Comparison of ENCODE assay signal across 17 cellular contexts in genomic region chr22:47146941-47147340, GRCh38.
DNase-seq lines count a peak whose midpoint lies in the region; ATAC-seq, FAIRE-seq and TF ChIP-seq lines count a peak whose summit lies in the region.
"Had no signal": no experiment of that assay in that cellular context is flagged by ENCODE, and none has a peak within 500 bp of the region (broad histone marks: within the 10 kb centered on the region; RNA-seq: fewer than 3 reads in every experiment).

No MANE protein-coding gene starts in this region.

- H3K27ac ChIP-seq in SK-N-SH (ENCODE audit: low read depth in 2 of 2, low read length in 1 of 2) (no peak overlapping the region), kidney (ENCODE audit: low read depth in 2 of 2, low read length in 2 of 2) (no peak overlapping the region)
- H3K27ac ChIP-seq: GM23248, KMS-11 had no signal

- H3K4me3 ChIP-seq in SK-N-SH (ENCODE audit: low read depth in 2 of 2, low read length in 1 of 2) (no peak overlapping the region), LNCaP clone FGC (ENCODE audit: low read depth, low read length) (no peak overlapping the region), kidney (ENCODE audit: low read length in 2 of 2) (no peak overlapping the region)
- H3K4me3 ChIP-seq: GM12878, GM23248 had no signal

- no peaks in the 10 kb centered on the region for H3K27me3 ChIP-seq in SK-N-SH (ENCODE audit: insufficient read depth)
- H3K27me3 ChIP-seq: BE2C had no signal

- H4K20me1 ChIP-seq in SK-N-SH (ENCODE audit: insufficient read depth) = no peaks in the 10 kb centered on the region

- H3K9ac ChIP-seq in SK-N-SH (no peak overlapping the region), kidney (ENCODE audit: low read length in 2 of 2) (no peak overlapping the region)
- H3K9ac ChIP-seq: GM23248, KMS-11 had no signal

- CTCF ChIA-PET in SK-N-SH (lab: Yijun Ruan, JAX) = no interaction called here

- no peak for TF ChIP-seq RAD21 in SK-N-SH (IDR thresholded peaks at IDR 0.05; ENCODE audit: low read length)

- intact Hi-C loops in kidney (cut with DNase I) = no loop called here

- H3K4me1 ChIP-seq in SK-N-SH (ENCODE audit: control insufficient read depth in 1 of 2, insufficient read depth in 2 of 2, low read depth in 1 of 2, low read length in 1 of 2) (peaks cover 7 to 37% of the 10 kb centered on the region in 2 experiments; a peak in 3 of 4 replicates), kidney (ENCODE audit: control insufficient read depth in 1 of 2, insufficient read depth in 1 of 2, low read depth in 1 of 2, low read length in 2 of 2) (peaks cover 0 to 3% of the 10 kb centered on the region in 2 donors)

- H3F3A ChIP-seq in SK-N-SH (replicated peaks; ENCODE audit: insufficient read depth) = no peaks in the 10 kb centered on the region

- H3K36me3 ChIP-seq in SK-N-SH (replicated peaks in 1 of 2; ENCODE audit: control insufficient read depth in 1 of 2, insufficient read depth in 2 of 2, low read length in 1 of 2) = no peaks in the 10 kb centered on the region
- no peaks in the 10 kb centered on the region for H3K36me3 ChIP-seq in kidney (ENCODE audit: control insufficient read depth in 1 of 2, insufficient read depth in 2 of 2, low read length in 2 of 2)
- H3K36me3 ChIP-seq: BE2C had no signal

- no peak for TF ChIP-seq CTCF in SK-N-SH (IDR thresholded peaks at IDR 0.05)
- TF ChIP-seq CTCF in LNCaP clone FGC (IDR thresholded peaks at IDR 0.05; ENCODE audit: control insufficient read depth, extremely low read depth, insufficient read depth) = no peak
- no peak for TF ChIP-seq CTCF in kidney (IDR thresholded peaks at IDR 0.05; ENCODE audit: borderline replicate concordance, extremely low read depth, insufficient read depth)
- TF ChIP-seq CTCF in GM10266 (IDR thresholded peaks at IDR 0.05; ENCODE audit: control insufficient read depth, insufficient read depth, low read depth, missing control alignments) = no peak

- H2AFZ ChIP-seq in SK-N-SH (ENCODE audit: low read depth) = no peak overlapping the region
- H2AFZ ChIP-seq: GM23248 had no signal

- H3K4me2 ChIP-seq in SK-N-SH = no peak overlapping the region
- H3K4me2 ChIP-seq: KMS-11 had no signal

- H3K9me2 ChIP-seq in SK-N-SH = no peaks in the 10 kb centered on the region

- no peak for FAIRE-seq in kidney (lab: Jason Lieb, UNC)
- FAIRE-seq: D721Med, GM12878 had no signal

- POLR2A ChIA-PET in SK-N-SH (lab: Yijun Ruan, JAX) = no interaction called here

- no peaks in the 10 kb centered on the region for H3K9me3 ChIP-seq in SK-N-SH
- H3K9me3 ChIP-seq in kidney (ENCODE audit: control insufficient read depth in 1 of 2, low read length in 2 of 2) = no peaks in the 10 kb centered on the region
- H3K9me3 ChIP-seq: BE2C had no signal

- no peak for TF ChIP-seq EP300 in SK-N-SH (IDR thresholded peaks at IDR 0.05; ENCODE audit: borderline replicate concordance in 1 of 2, low read depth in 1 of 2, low read length in 1 of 2)

- ATAC-seq in SK-N-SH treated with all-trans-retinoic acid at 6 μM for 48 hours (no peak), HG03354 (IDR thresholded peaks at IDR 0.05; ENCODE audit: poor library complexity, severe bottlenecking, unreplicated experiment) (no peak)
- ATAC-seq: CD8-positive, alpha-beta T cell; GM12878 had no signal

- WGBS in SK-N-SH (ENCODE audit: low lambda C conversion rate) = 86% methylated on average over 16 of the region's 16 CpGs

- H3K79me2 ChIP-seq in SK-N-SH (ENCODE audit: insufficient read depth) = no peaks in the 10 kb centered on the region

- DNase-seq in SK-N-SH (peak; percentile 47), LNCaP clone FGC (ENCODE audit: low read depth) (peak; percentile 66), cerebellar nuclear complex (lab: John Stamatoyannopoulos, UW) (peak; percentile 15 to 27), kidney (no peak), GM10266 (ENCODE audit: extremely low spot score) (no peak)
- DNase-seq: ACHN; BE2C; CD8-positive, alpha-beta T cell; COR-L47; DMS153; GM23248; H7 had no signal

TF ChIP-seq in SK-N-SH, 30 proteins besides CTCF, POLR2A, EP300 and RAD21:
- TF ChIP-seq TAF1 (IDR thresholded peaks at IDR 0.05; ENCODE audit: borderline replicate concordance, low read depth, low read length) = no peak

TF ChIP-seq in SK-N-SH treated with all-trans-retinoic acid at 6 μM for 48 hours, 23 proteins besides CTCF, POLR2A, EP300 and RAD21:
- TF ChIP-seq ZNF565 (CRISPR knock-in tag; conservative IDR thresholded peaks at IDR 0.05; ENCODE audit: low read depth) = no peak
- no peak for TF ChIP-seq RARB (CRISPR knock-in tag; IDR thresholded peaks at IDR 0.05)
- no peak for TF ChIP-seq ISL1 (CRISPR knock-in tag; IDR thresholded peaks at IDR 0.05)
- TF ChIP-seq TSHZ2 (CRISPR knock-in tag; IDR thresholded peaks at IDR 0.05) = no peak
- no peak for TF ChIP-seq ZNF8 (CRISPR knock-in tag; IDR thresholded peaks at IDR 0.05)
- no peak for TF ChIP-seq PPARA (CRISPR knock-in tag; IDR thresholded peaks at IDR 0.05; ENCODE audit: borderline replicate concordance)
- no peak for TF ChIP-seq TCF4 (CRISPR knock-in tag; IDR thresholded peaks at IDR 0.05; ENCODE audit: borderline replicate concordance)
- no peak for TF ChIP-seq ESRRG (CRISPR knock-in tag; IDR thresholded peaks at IDR 0.05)
- TF ChIP-seq ARNTL (CRISPR knock-in tag; IDR thresholded peaks at IDR 0.05; ENCODE audit: borderline replicate concordance, low read depth) = no peak
TF ChIP-seq in SK-N-SH treated with all-trans-retinoic acid at 6 μM for 48 hours: peak in this region for 0.

Comparison
In these comparisons a context has a peak if more than half of its experiments do, and no peak if none do; other contexts are left out.
1. DNase-seq: peak in SK-N-SH (single experiment), LNCaP clone FGC (single experiment) and cerebellar nuclear complex (2 of 2); none in kidney (single experiment) and GM10266 (single experiment).